ENCODE assay signal across 13 cellular contexts in genomic region chr11:117273550-117274289, GRCh38. TPM values are rescaled to one million over a fixed set of nuclear protein-coding genes. Genes with fewer than 3 reads are reported as not detected.
DNase-seq lines count a peak whose midpoint lies in the region; TF ChIP-seq lines count a peak whose summit lies in the region.
"Had no signal": no experiment of that assay in that cellular context is flagged by ENCODE, and none has a peak within 500 bp of the region (broad histone marks: within the 10 kb centered on the region; RNA-seq: fewer than 3 reads in every experiment).

No MANE protein-coding gene starts in this region.

- intact Hi-C loops in A673 (cut with micrococcal nuclease; ENCODE audit: unreplicated experiment) = no loop called here

- H3K36me3 Mint-ChIP-seq in T-helper 2 cell treated with Interferon-gamma antibody and Interleukin-4, amounts not matched to agents 5 μg/mL and 100 μg/mL, for 36 hours (ENCODE audit: low read depth) = peaks cover 22% of the 10 kb centered on the region

- H3K4me1 Mint-ChIP-seq in T-helper 2 cell treated with Interferon-gamma antibody and Interleukin-4, amounts not matched to agents 5 μg/mL and 100 μg/mL, for 36 hours (ENCODE audit: low read depth) = peaks cover 11% of the 10 kb centered on the region
- H3K4me1 Mint-ChIP-seq: stimulated activated naive B cell treated with anti-CD40 and anti-IgM and Interleukin-4, amounts not matched to agents 10 μg/mL and 1 μg/mL and 100 μg/mL, for 72 hours had no signal

- no peak for TF ChIP-seq CTCF in A673 (conservative IDR thresholded peaks at IDR 0.05; ENCODE audit: low read depth, low read length)
- TF ChIP-seq CTCF in fibroblast of the aortic adventitia (IDR thresholded peaks at IDR 0.05; ENCODE audit: insufficient read depth, low read length) = no peak

- H3K36me3 ChIP-seq in A673 (ENCODE audit: insufficient read depth, low read length, poor library complexity, severe bottlenecking) (peaks cover 4% of the 10 kb centered on the region), SK-N-MC (ENCODE audit: insufficient read depth, low read length) (peaks cover 7% of the 10 kb centered on the region; the same call in 1 of the 2 replicates)

- H3K27ac ChIP-seq in A673 (ENCODE audit: low read depth, low read length, poor library complexity, severe bottlenecking) (no peak overlapping the region), SK-N-MC (0 out of 2 replicates have a peak overlapping the region, but pooled peaks have one; percentile 2)
- H3K27ac ChIP-seq: heart right ventricle had no signal

- H3K4me3 ChIP-seq in A673 (ENCODE audit: low read depth, low read length, poor library complexity, severe bottlenecking) = no peak overlapping the region
- no peak overlapping the region for H3K4me3 ChIP-seq in SK-N-MC
- no peak overlapping the region for H3K4me3 ChIP-seq in fibroblast of the aortic adventitia (ENCODE audit: low read depth, low read length)
- H3K4me3 ChIP-seq: heart right ventricle had no signal

- H3K27me3 Mint-ChIP-seq in T-helper 2 cell treated with Interferon-gamma antibody and Interleukin-4, amounts not matched to agents 5 μg/mL and 100 μg/mL, for 36 hours (ENCODE audit: low read depth) = no peaks in the 10 kb centered on the region
- H3K27me3 Mint-ChIP-seq: central memory CD8-positive, alpha-beta T cell; stimulated activated naive B cell treated with anti-CD40 and anti-IgM and Interleukin-4, amounts not matched to agents 10 μg/mL and 1 μg/mL and 100 μg/mL, for 72 hours had no signal

- POLR2A ChIA-PET in A673 (lab: Charles Lee; ENCODE audit: low non-redundant PET) = interaction anchor here (0.7 kb wide), 1 partner anchor 58 kb away, joined by 3 read pairs; no protein-coding TSS in a partner anchor

- DNase-seq in A673 (ENCODE audit: low spot score) = peak; percentile 84
- DNase-seq in HCEC 1CT = peak; percentile 78
- DNase-seq in SK-N-MC (ENCODE audit: low read depth, low spot score) = no peak
- DNase-seq in fibroblast of the aortic adventitia (ENCODE audit: low read depth) = peak; percentile 74
- no peak for DNase-seq in HT-29 (ENCODE audit: low spot score)
- no peak for DNase-seq in T-helper 2 cell treated with Interferon-gamma antibody and Interleukin-4, amounts not matched to agents 5 μg/mL and 100 μg/mL, for 36 hours (ENCODE audit: low spot score)
- DNase-seq in NCI-H446 (lab: John Stamatoyannopoulos, UW) = no peak
- no peak for DNase-seq in NCI-H69 (lab: John Stamatoyannopoulos, UW)
- DNase-seq: BE2C; heart right ventricle; NCI-H524; stimulated activated naive B cell treated with anti-CD40 and anti-IgM and Interleukin-4, amounts not matched to agents 10 μg/mL and 1 μg/mL and 100 μg/mL, for 72 hours had no signal

- H3K9me3 ChIP-seq in A673 (ENCODE audit: low read depth, low read length, poor library complexity, severe bottlenecking) (peaks cover 8% of the 10 kb centered on the region), SK-N-MC (ENCODE audit: low read depth, low read length) (0 out of 2 replicates have a peak, but pooled peaks cover 3% of the 10 kb centered on the region)
- H3K9me3 ChIP-seq: BE2C had no signal

- peaks cover 3% of the 10 kb centered on the region for H3K9me3 Mint-ChIP-seq in T-helper 2 cell treated with Interferon-gamma antibody and Interleukin-4, amounts not matched to agents 5 μg/mL and 100 μg/mL, for 36 hours
- H3K9me3 Mint-ChIP-seq: central memory CD8-positive, alpha-beta T cell; stimulated activated naive B cell treated with anti-CD40 and anti-IgM and Interleukin-4, amounts not matched to agents 10 μg/mL and 1 μg/mL and 100 μg/mL, for 72 hours had no signal

- H3K27me3 ChIP-seq in A673 (replicated peaks; ENCODE audit: insufficient read depth, low read depth, low read length, poor library complexity) = no peaks in the 10 kb centered on the region
- H3K27me3 ChIP-seq: BE2C, heart right ventricle had no signal

- no peak overlapping the region for H3K9ac ChIP-seq in SK-N-MC (ENCODE audit: insufficient read length)

- CTCF ChIA-PET in A673 (lab: Charles Lee) = no interaction called here

- no TSS peak for BruUV-seq in A673 (replicated peaks; lab: Mats Ljungman, UMichigan)

- H3K4me1 ChIP-seq in A673 (ENCODE audit: insufficient read depth, low read length, poor library complexity, severe bottlenecking) = no peaks in the 10 kb centered on the region
- H3K4me1 ChIP-seq: BE2C had no signal

- H3K27ac Mint-ChIP-seq in T-helper 2 cell treated with Interferon-gamma antibody and Interleukin-4, amounts not matched to agents 5 μg/mL and 100 μg/mL, for 36 hours = no peak overlapping the region
- H3K27ac Mint-ChIP-seq: stimulated activated naive B cell treated with anti-CD40 and anti-IgM and Interleukin-4, amounts not matched to agents 10 μg/mL and 1 μg/mL and 100 μg/mL, for 72 hours had no signal

- H3K4me3 Mint-ChIP-seq in T-helper 2 cell treated with Interferon-gamma antibody and Interleukin-4, amounts not matched to agents 5 μg/mL and 100 μg/mL, for 36 hours = no peak overlapping the region
- H3K4me3 Mint-ChIP-seq: central memory CD8-positive, alpha-beta T cell; stimulated activated naive B cell treated with anti-CD40 and anti-IgM and Interleukin-4, amounts not matched to agents 10 μg/mL and 1 μg/mL and 100 μg/mL, for 72 hours had no signal

RNA-seq across cellular contexts. Expression of gene BACE1-AS, which starts 17.4 kb away (rescaled TPM):
- total RNA-seq in A673 (2021) = 13.7 and 18.0 TPM in 2 replicates
- 5.1 and 8.5 TPM in 2 replicates for total RNA-seq in fibroblast of the aortic adventitia (ENCODE audit: low replicate concordance)
- 2.8 and 5.1 TPM in 2 replicates for total RNA-seq in HT-29 (2014; rRNA removed; shearing (Covaris generic))

RNA-seq across cellular contexts. Expression of gene RNF214, which starts 41.2 kb away (rescaled TPM):
- total RNA-seq in A673 (2021) (37.8 and 50.3 TPM in 2 replicates), fibroblast of the aortic adventitia (ENCODE audit: low replicate concordance) (15.4 and 19.3 TPM in 2 replicates)
- 10.8 and 11.5 TPM in 2 replicates for total RNA-seq in HT-29 (2014; rRNA removed; shearing (Covaris generic))

RNA-seq across cellular contexts. Expression of gene PCSK7, which starts 41.8 kb away (rescaled TPM):
- total RNA-seq in A673 (2021) = 49.0 and 53.2 TPM in 2 replicates
- 42.6 and 46.3 TPM in 2 replicates for total RNA-seq in fibroblast of the aortic adventitia (ENCODE audit: low replicate concordance)
- 81.7 and 85.4 TPM in 2 replicates for total RNA-seq in HT-29 (2014; rRNA removed; shearing (Covaris generic))

RNA-seq across cellular contexts. Expression of gene BACE1, which starts 42.3 kb away (rescaled TPM):
- total RNA-seq in A673 (2021) = 13.7 and 15.0 TPM in 2 replicates
- total RNA-seq in fibroblast of the aortic adventitia (ENCODE audit: low replicate concordance) = 33.4 and 50.0 TPM in 2 replicates
- 6.6 and 10.5 TPM in 2 replicates for total RNA-seq in HT-29 (2014; rRNA removed; shearing (Covaris generic))

RNA-seq across cellular contexts. Expression of gene CEP164, which starts 53.9 kb away (rescaled TPM):
- total RNA-seq in A673 (2021) (39.4 and 43.3 TPM in 2 replicates), fibroblast of the aortic adventitia (ENCODE audit: low replicate concordance) (36.4 and 38.5 TPM in 2 replicates)
- total RNA-seq in HT-29 (2014; rRNA removed; shearing (Covaris generic)) = 21.4 and 28.4 TPM in 2 replicates

Comparison
In these comparisons a context has a peak if more than half of its experiments do, and no peak if none do; other contexts are left out.
1. DNase-seq: peak in A673 (single experiment), HCEC 1CT (single experiment) and fibroblast of the aortic adventitia (single experiment); none in SK-N-MC (single experiment), HT-29 (single experiment), T-helper 2 cell treated with Interferon-gamma antibody and Interleukin-4, amounts not matched to agents 5 μg/mL and 100 μg/mL, for 36 hours (single experiment), NCI-H446 (0 of 2) and NCI-H69 (single experiment).